In genomic region chr14:105286759-105287144, GRCh38 we compare ENCODE assay signal across 24 cellular contexts. TPM values are rescaled to one million over a fixed set of nuclear protein-coding genes. Genes with fewer than 3 reads are reported as not detected.
DNase-seq lines count a peak whose midpoint lies in the region; ATAC-seq and TF ChIP-seq lines count a peak whose summit lies in the region.
"Had no signal": no experiment of that assay in that cellular context is flagged by ENCODE, and none has a peak within 500 bp of the region (broad histone marks: within the 10 kb centered on the region; RNA-seq: fewer than 3 reads in every experiment).

No MANE protein-coding gene starts in this region.

- peak overlapping the region; percentile 19 for H3K27ac ChIP-seq in substantia nigra (ENCODE audit: low read depth, low read length, poor library complexity, severe bottlenecking)
- no peak overlapping the region for H3K27ac ChIP-seq in CD4-positive, alpha-beta T cell (ENCODE audit: low read depth, low read length)
- H3K27ac ChIP-seq: PC-9, SJSA1 had no signal

- no peaks in the 10 kb centered on the region for H3K27me3 ChIP-seq in CD4-positive, alpha-beta T cell (ENCODE audit: control insufficient read depth, insufficient read depth, low read length)
- H3K27me3 ChIP-seq: SJSA1 had no signal

- no peak for ATAC-seq in activated naive CD4-positive, alpha-beta T cell treated with anti-CD3 and anti-CD28 coated beads, Interleukin-2, amount 50 U/mL, for 72 hours
- peak; percentile 23 for ATAC-seq in esophagus mucosa
- ATAC-seq in CD4-positive, alpha-beta T cell (ENCODE audit: poor library complexity), result no peak

- no peak for TF ChIP-seq CTCF in CD4-positive, alpha-beta T cell (IDR thresholded peaks at IDR 0.05)

- intact Hi-C loops in activated naive CD4-positive, alpha-beta T cell treated with anti-CD3 and anti-CD28 coated beads for 36 hours (cut with micrococcal nuclease), result no loop called here
- intact Hi-C loops in CD4-positive, alpha-beta T cell (cut with DNase I, micrococcal nuclease), result no loop called here

- no peaks in the 10 kb centered on the region for H3K9me3 ChIP-seq in CD4-positive, alpha-beta T cell (ENCODE audit: control insufficient read depth, low read length)
- H3K9me3 ChIP-seq: Caco-2, SJSA1 had no signal

- H3K9me3 Mint-ChIP-seq in activated naive CD4-positive, alpha-beta T cell treated with anti-CD3 and anti-CD28 coated beads, Interleukin-2, amount 50 U/mL, for 72 hours, result no peaks in the 10 kb centered on the region
- H3K9me3 Mint-ChIP-seq in activated naive CD4-positive, alpha-beta T cell treated with anti-CD3 and anti-CD28 coated beads for 36 hours, result no peaks in the 10 kb centered on the region
- no peaks in the 10 kb centered on the region for H3K9me3 Mint-ChIP-seq in CD4-positive, alpha-beta T cell
- H3K9me3 Mint-ChIP-seq: CD4-positive, alpha-beta memory T cell had no signal

- peaks cover 25% of the 10 kb centered on the region for H3K4me1 Mint-ChIP-seq in activated naive CD4-positive, alpha-beta T cell treated with anti-CD3 and anti-CD28 coated beads for 36 hours (ENCODE audit: low read depth)
- H3K4me1 Mint-ChIP-seq in CD4-positive, alpha-beta T cell (ENCODE audit: low read depth), result peaks cover 42% of the 10 kb centered on the region

- POLR2A ChIA-PET in CD4-positive, alpha-beta T cell (lab: Charles Lee), result no interaction called here

- no peak for DNase-seq in activated naive CD4-positive, alpha-beta T cell treated with anti-CD3 and anti-CD28 coated beads, Interleukin-2, amount 50 U/mL, for 72 hours (ENCODE audit: low spot score in 2 of 2)
- no peak for DNase-seq in activated naive CD4-positive, alpha-beta T cell treated with anti-CD3 and anti-CD28 coated beads for 36 hours
- peak; percentile 8 for DNase-seq in D341Med (ENCODE audit: low spot score)
- DNase-seq in substantia nigra (lab: John Stamatoyannopoulos, UW), result no peak
- no peak for DNase-seq in cerebellar cortex (ENCODE audit: low spot score)
- no peak for DNase-seq in CD4-positive, alpha-beta T cell
- DNase-seq: 8988T; ACHN; Caco-2; CD4-positive, alpha-beta memory T cell; DMS 273 treated with DMSO at 0.1 percent for 48 hours; DMS79; EL; GDM1; NCI-H1048; NCI-H1417; NCI-H1694; NCI-H2029 treated with DMSO at 0.1 percent for 48 hours; NCI-H2227 treated with DMSO at 0.1 percent for 48 hours; NCI-H526 treated with DMSO at 0.1 percent for 48 hours; PC-9; Right ventricle myocardium superior had no signal

- H3K27me3 Mint-ChIP-seq in activated naive CD4-positive, alpha-beta T cell treated with anti-CD3 and anti-CD28 coated beads for 36 hours (ENCODE audit: low read depth), result no peaks in the 10 kb centered on the region
- no peaks in the 10 kb centered on the region for H3K27me3 Mint-ChIP-seq in CD4-positive, alpha-beta T cell
- H3K27me3 Mint-ChIP-seq: CD4-positive, alpha-beta memory T cell had no signal

- peaks cover 8 to 12% of the 10 kb centered on the region in 2 donors for H3K36me3 Mint-ChIP-seq in activated naive CD4-positive, alpha-beta T cell treated with anti-CD3 and anti-CD28 coated beads, Interleukin-2, amount 50 U/mL, for 72 hours
- peaks cover 1% of the 10 kb centered on the region for H3K36me3 Mint-ChIP-seq in activated naive CD4-positive, alpha-beta T cell treated with anti-CD3 and anti-CD28 coated beads for 36 hours (ENCODE audit: low read depth)
- H3K36me3 Mint-ChIP-seq in CD4-positive, alpha-beta T cell (ENCODE audit: low read depth), result peaks cover 25% of the 10 kb centered on the region

- H3K27ac Mint-ChIP-seq in activated naive CD4-positive, alpha-beta T cell treated with anti-CD3 and anti-CD28 coated beads, Interleukin-2, amount 50 U/mL, for 72 hours, result peak overlapping the region; percentile 47 to 66
- H3K27ac Mint-ChIP-seq in activated naive CD4-positive, alpha-beta T cell treated with anti-CD3 and anti-CD28 coated beads for 36 hours, result no peak overlapping the region
- no peak overlapping the region for H3K27ac Mint-ChIP-seq in CD4-positive, alpha-beta T cell

- no peak overlapping the region for H3K4me3 Mint-ChIP-seq in activated naive CD4-positive, alpha-beta T cell treated with anti-CD3 and anti-CD28 coated beads for 36 hours
- no peak overlapping the region for H3K4me3 Mint-ChIP-seq in CD4-positive, alpha-beta T cell
- H3K4me3 Mint-ChIP-seq: CD4-positive, alpha-beta memory T cell had no signal

- CTCF ChIA-PET in activated naive CD4-positive, alpha-beta T cell treated with anti-CD3 and anti-CD28 coated beads for 36 hours (lab: Charles Lee), result no interaction called here
- CTCF ChIA-PET in CD4-positive, alpha-beta T cell (lab: Charles Lee), result no interaction called here

RNA-seq across cellular contexts. Expression of gene BRF1, which starts 14.0 kb away (rescaled TPM):
- 10 to 100 TPM; 38.2 to 41.7 TPM for total RNA-seq in activated naive CD4-positive, alpha-beta T cell treated with anti-CD3 and anti-CD28 coated beads, Interleukin-2, amount 50 U/mL, for 72 hours
- total RNA-seq in activated naive CD4-positive, alpha-beta T cell treated with anti-CD3 and anti-CD28 coated beads for 36 hours, result 10 to 100 TPM; 20.6 to 23.4 TPM
- total RNA-seq in esophagus mucosa, result 11.7 TPM
- 10 to 100 TPM; 77.4 to 77.7 TPM for total RNA-seq in CD4-positive, alpha-beta T cell

RNA-seq across cellular contexts. Expression of gene PACS2, which starts 27.8 kb away (rescaled TPM):
- 10 to 100 TPM; 35.2 to 36.9 TPM for total RNA-seq in activated naive CD4-positive, alpha-beta T cell treated with anti-CD3 and anti-CD28 coated beads, Interleukin-2, amount 50 U/mL, for 72 hours
- total RNA-seq in activated naive CD4-positive, alpha-beta T cell treated with anti-CD3 and anti-CD28 coated beads for 36 hours, result 10 to 100 TPM; 25.1 to 29.6 TPM
- total RNA-seq in esophagus mucosa, result 24.9 TPM
- 10 to 100 TPM; 57.7 to 61.5 TPM for total RNA-seq in CD4-positive, alpha-beta T cell

RNA-seq across cellular contexts. Expression of gene BTBD6, which starts 38.4 kb away (rescaled TPM):
- total RNA-seq in activated naive CD4-positive, alpha-beta T cell treated with anti-CD3 and anti-CD28 coated beads, Interleukin-2, amount 50 U/mL, for 72 hours, result 10 to 100 TPM; 15.9 to 22.8 TPM
- total RNA-seq in activated naive CD4-positive, alpha-beta T cell treated with anti-CD3 and anti-CD28 coated beads for 36 hours, result 10 to 100 TPM; 24.6 to 25.6 TPM
- total RNA-seq in esophagus mucosa, result 34.4 TPM
- total RNA-seq in CD4-positive, alpha-beta T cell, result 10 to 100 TPM; 36.9 to 37.6 TPM

Comparison
In these comparisons a context has a peak if more than half of its experiments do, and no peak if none do; other contexts are left out.
1. H3K27ac Mint-ChIP-seq: peak in activated naive CD4-positive, alpha-beta T cell treated with anti-CD3 and anti-CD28 coated beads, Interleukin-2, amount 50 U/mL, for 72 hours (2 of 2); none in activated naive CD4-positive, alpha-beta T cell treated with anti-CD3 and anti-CD28 coated beads for 36 hours (single experiment) and CD4-positive, alpha-beta T cell (single experiment).